Comparison of ENCODE assay signal across 8 cellular contexts in the genomic region with DNA sequence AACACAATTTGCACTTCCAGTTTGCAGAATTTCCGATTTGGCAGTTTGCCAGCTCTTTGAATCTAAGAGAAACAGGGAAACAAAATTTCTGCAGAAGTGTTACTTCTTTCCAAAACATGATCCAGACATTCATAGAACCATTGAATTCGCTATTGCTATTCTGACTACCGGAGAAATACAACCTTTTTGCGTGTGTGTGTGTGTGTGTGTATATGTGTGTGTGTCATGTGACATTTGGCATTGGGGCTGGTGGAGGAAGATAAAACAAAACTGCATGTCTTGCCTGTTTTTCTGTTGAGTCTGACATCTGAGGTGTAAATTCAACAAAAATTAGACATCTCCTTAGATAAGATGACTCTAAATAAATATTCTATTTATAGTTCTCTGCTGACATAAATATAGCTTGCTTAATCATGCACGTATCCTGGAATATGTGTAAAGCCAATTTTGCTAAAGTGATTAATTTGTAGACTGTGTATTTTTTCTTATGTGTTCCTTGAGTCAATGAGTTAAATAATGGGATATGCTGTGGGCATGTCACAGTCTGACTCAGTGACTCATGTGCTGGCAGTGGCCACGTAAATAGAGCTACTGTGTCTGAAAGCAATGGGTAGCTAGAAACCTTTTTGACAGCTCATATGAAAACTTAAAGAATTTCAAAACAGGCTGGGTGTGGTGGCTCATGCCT.
DNase-seq lines count a peak whose midpoint lies in the region; ATAC-seq and TF ChIP-seq lines count a peak whose summit lies in the region.

No MANE protein-coding gene starts in this region.

- no peaks in the 10 kb centered on the region for H3K9me3 ChIP-seq in BE2C

- H3K27ac Mint-ChIP-seq in activated T-cell treated with anti-CD3 and anti-CD28 coated beads, Interleukin-2, amount 50 U/mL, for 72 hours, result no peak overlapping the region

- H3K4me3 Mint-ChIP-seq in activated T-cell treated with anti-CD3 and anti-CD28 coated beads, Interleukin-2, amount 50 U/mL, for 72 hours, result peak overlapping the region in 1 of 2 donors; percentile 21

- H3K4me1 Mint-ChIP-seq in activated T-cell treated with anti-CD3 and anti-CD28 coated beads, Interleukin-2, amount 50 U/mL, for 72 hours (ENCODE audit: low read depth), result peaks cover 26% of the 10 kb centered on the region

- TF ChIP-seq CTCF in BE2C (IDR thresholded peaks at IDR 0.05; ENCODE audit: low read depth, low read length), result no peak

- peaks cover 9% of the 10 kb centered on the region for H3K27me3 ChIP-seq in BE2C

- no peaks in the 10 kb centered on the region for H3K4me1 ChIP-seq in BE2C

- no peaks in the 10 kb centered on the region for H3K36me3 ChIP-seq in BE2C

- H3K27me3 Mint-ChIP-seq in activated T-cell treated with anti-CD3 and anti-CD28 coated beads, Interleukin-2, amount 50 U/mL, for 72 hours (ENCODE audit: low read depth), result peaks cover 6% of the 10 kb centered on the region

- no peaks in the 10 kb centered on the region for H3K9me3 Mint-ChIP-seq in activated T-cell treated with anti-CD3 and anti-CD28 coated beads, Interleukin-2, amount 50 U/mL, for 72 hours

- no peak overlapping the region for H3K4me3 ChIP-seq in BE2C (ENCODE audit: low read depth, low read length)

- DNase-seq in BE2C, result peak; percentile 14
- DNase-seq in HT-29 (ENCODE audit: low spot score), result peak; percentile 29
- DNase-seq in activated T-cell treated with anti-CD3 and anti-CD28 coated beads, Interleukin-2, amount 50 U/mL, for 72 hours, result peak; percentile 6 to 31
- peak; percentile 14 for DNase-seq in left kidney (ENCODE audit: low read depth, low spot score)
- no peak for DNase-seq in cerebellar nuclear complex (lab: John Stamatoyannopoulos, UW)
- DNase-seq in T-helper 9 cell, result no peak

- no peaks in the 10 kb centered on the region for H3K36me3 Mint-ChIP-seq in activated T-cell treated with anti-CD3 and anti-CD28 coated beads, Interleukin-2, amount 50 U/mL, for 72 hours (ENCODE audit: insufficient read depth in 2 of 2)

- peak; percentile 70 for ATAC-seq in GM19351 (IDR thresholded peaks at IDR 0.05; ENCODE audit: unreplicated experiment)
- peak; percentile 96 for ATAC-seq in activated T-cell treated with anti-CD3 and anti-CD28 coated beads, Interleukin-2, amount 50 U/mL, for 72 hours (replicated peaks in 1 of 2)
- no peak for ATAC-seq in HG03354 (IDR thresholded peaks at IDR 0.05; ENCODE audit: poor library complexity, severe bottlenecking, unreplicated experiment)

Comparison
In these comparisons a context has a peak if more than half of its experiments do, and no peak if none do; other contexts are left out.
1. DNase-seq: peak in BE2C (single experiment), HT-29 (single experiment), activated T-cell treated with anti-CD3 and anti-CD28 coated beads, Interleukin-2, amount 50 U/mL, for 72 hours (2 of 2) and left kidney (single experiment); none in cerebellar nuclear complex (0 of 2) and T-helper 9 cell (single experiment).